8 cellular contexts compared by ENCODE assay signal in genomic region chr2:101831351-101831865, GRCh38.
DNase-seq lines count a peak whose midpoint lies in the region; ATAC-seq and TF ChIP-seq lines count a peak whose summit lies in the region.

No MANE protein-coding gene starts in this region.

- H3K4me1 ChIP-seq in lower lobe of right lung: peaks cover 48% of the 10 kb centered on the region

- peak; percentile 74 for ATAC-seq in HG02798 (IDR thresholded peaks at IDR 0.05; ENCODE audit: poor library complexity, unreplicated experiment)
- peak; percentile 84 to 89 for ATAC-seq in lower lobe of right lung

- H3K27ac ChIP-seq in cingulate gyrus (ENCODE audit: low read depth, low read length) (peak overlapping the region; percentile 95), lower lobe of right lung (peak overlapping the region; percentile 8)

- peaks cover 54% of the 10 kb centered on the region for H3K36me3 ChIP-seq in lower lobe of right lung

- DNase-seq in NCI-H524 (lab: John Stamatoyannopoulos, UW) (peak; percentile 31 to 71), NCI-H524 treated with DMSO at 0.1 percent for 48 hours (lab: John Stamatoyannopoulos, UW) (no peak), NCI-H2171 treated with DMSO at 0.1 percent for 48 hours (lab: John Stamatoyannopoulos, UW) (peak; percentile 57), lower lobe of right lung (peak; percentile 56)
- DNase-seq in activated CD4-positive, alpha-beta T cell treated with anti-CD3 and anti-CD28 coated beads for 48 hours: peak; percentile 74
- peak; percentile 18 to 36 (median 29) for DNase-seq in stimulated activated CD4-positive, alpha-beta T cell treated with anti-CD3 and anti-CD28 coated beads, TNF-alpha, amount 100 ng/mL, for 4 hours (ENCODE audit: low read depth in 3 of 3)

- no peak overlapping the region for H3K4me3 ChIP-seq in lower lobe of right lung

- peak; percentile 83 for TF ChIP-seq CTCF in lower lobe of right lung (IDR thresholded peaks at IDR 0.05)

- intact Hi-C loops in lower lobe of right lung (cut with DNase I): loop anchor here (10.0 kb wide), 1 partner anchor 417 kb away; no protein-coding TSS in a partner anchor

- H3K27me3 ChIP-seq in lower lobe of right lung (ENCODE audit: low read depth): no peaks in the 10 kb centered on the region

- no peaks in the 10 kb centered on the region for H3K9me3 ChIP-seq in lower lobe of right lung
